9 cellular contexts compared by ENCODE assay signal in genomic region chr19:42250249-42250665, GRCh38. TPM values are rescaled to one million over a fixed set of nuclear protein-coding genes. Genes with fewer than 3 reads are reported as not detected.
A peak's percentile ranks its signal among the peaks of the same experiment; 100 is the strongest.
DNase-seq lines count a peak whose midpoint lies in the region; ATAC-seq, FAIRE-seq and TF ChIP-seq lines count a peak whose summit lies in the region.
"Had no signal": no experiment of that assay in that cellular context is flagged by ENCODE, and none has a peak within 500 bp of the region (broad histone marks: within the 10 kb centered on the region; RNA-seq: fewer than 3 reads in every experiment).

No MANE protein-coding gene starts in this region.

- H3K36me3 Mint-ChIP-seq in neural progenitor cell: peaks cover 2% of the 10 kb centered on the region

- peaks cover 44% of the 10 kb centered on the region for H3F3A ChIP-seq in neural progenitor cell (ENCODE audit: low read depth)

- H3K27me3 ChIP-seq in HepG2 (ENCODE audit: control insufficient read depth in 1 of 2, insufficient read depth in 2 of 2, low read length in 2 of 2) (no peaks in the 10 kb centered on the region; a peak in 1 of 5 replicates), right lobe of liver (no peaks in the 10 kb centered on the region), dorsolateral prefrontal cortex (no peaks in the 10 kb centered on the region), neural progenitor cell (no peaks in the 10 kb centered on the region)

- no peak overlapping the region for H3K4me3 ChIP-seq in HepG2 (replicated peaks in 1 of 3; ENCODE audit: insufficient read depth in 1 of 3, low read depth in 2 of 3, low read length in 3 of 3)
- H3K4me3 ChIP-seq in right lobe of liver: no peak overlapping the region
- H3K4me3 ChIP-seq in dorsolateral prefrontal cortex: peak overlapping the region in 53 of 59 donors; percentile 4 to 99 (median 87)
- H3K4me3 ChIP-seq in neural progenitor cell: no peak overlapping the region
- H3K4me3 ChIP-seq: GM23338 had no signal

- 100% methylated on average over 5 of the region's 15 CpGs for WGBS in HepG2 (ENCODE audit: low lambda C conversion rate)
- no CpG with 5 or more reads among the region's 15 CpGs for WGBS in right lobe of liver (ENCODE audit: insufficient coverage, low coverage, low lambda C conversion rate, missing lambda C conversion rate)

- POLR2A ChIA-PET in HepG2 (lab: Yijun Ruan, JAX): interaction anchor here (0.9 to 3.6 kb wide), 4 partner anchors 17 to 30 kb away, joined by 3 to 25 read pairs (median 3); partner anchors contain the start of gene CIC

- no peaks in the 10 kb centered on the region for H3K9me3 Mint-ChIP-seq in neural progenitor cell
- H3K9me3 Mint-ChIP-seq: GM23338 had no signal

- intact Hi-C loops in HepG2 (cut with micrococcal nuclease; ENCODE audit: unreplicated experiment): no loop called here
- intact Hi-C loops in right lobe of liver (cut with DNase I): loop anchor here in 1 of 2 donors (5.0 kb wide), 1 partner anchor 37 kb away; no protein-coding TSS in a partner anchor
- intact Hi-C loops in dorsolateral prefrontal cortex (cut with DNase I): no loop called here

- H3K9ac ChIP-seq in HepG2 (ENCODE audit: insufficient read depth, low read depth, low read length): no peak overlapping the region
- no peak overlapping the region for H3K9ac ChIP-seq in neural progenitor cell

- TF ChIP-seq POLR2A in HepG2 (IDR thresholded peaks at IDR 0.05; ENCODE audit: insufficient read depth in 1 of 2, low read depth in 2 of 2, low read length in 2 of 2) (no peak), right lobe of liver (IDR thresholded peaks at IDR 0.05) (no peak)

- ATAC-seq in HepG2 (no peak), right lobe of liver (no peak), HG03097 (IDR thresholded peaks at IDR 0.05; ENCODE audit: low FRiP score, unreplicated experiment) (no peak), HG03108 (IDR thresholded peaks at IDR 0.05; ENCODE audit: unreplicated experiment) (no peak)
- ATAC-seq: GM23338 had no signal

- TF ChIP-seq EP300 in HepG2 (IDR thresholded peaks at IDR 0.05; ENCODE audit: low read depth in 2 of 2, low read length in 2 of 2): no peak
- no peak for TF ChIP-seq EP300 in HepG2 (CRISPR knock-in tag; IDR thresholded peaks at IDR 0.05; ENCODE audit: borderline replicate concordance)

- no peak for DNase-seq in HepG2 (ENCODE audit: low spot score)
- DNase-seq in right lobe of liver: no peak
- DNase-seq in dorsolateral prefrontal cortex: no peak
- DNase-seq in neural progenitor cell (ENCODE audit: low spot score): no peak
- no peak for DNase-seq in NCI-H2081 (lab: John Stamatoyannopoulos, UW)
- no peak for DNase-seq in middle frontal gyrus (ENCODE audit: extremely low spot score, low spot score)

- no TSS peak for BruUV-seq in HepG2 (replicated peaks; lab: Mats Ljungman, UMichigan)

- no peak for FAIRE-seq in HepG2 (lab: Jason Lieb, UNC)

- peaks cover 8% of the 10 kb centered on the region for H3K27me3 Mint-ChIP-seq in neural progenitor cell (ENCODE audit: insufficient read depth, low read depth)

- TF ChIP-seq CTCF in HepG2 (CRISPR knock-in tag; IDR thresholded peaks at IDR 0.05) (no peak), right lobe of liver (IDR thresholded peaks at IDR 0.05) (no peak), dorsolateral prefrontal cortex (IDR thresholded peaks at IDR 0.05 in 54 of 56, conservative IDR thresholded peaks at IDR 0.05 in 2 of 56; ENCODE audit: low read depth in 1 of 56, partially characterized antibody in 56 of 56) (no peak), neural progenitor cell (IDR thresholded peaks at IDR 0.05) (no peak)

- CTCF ChIA-PET in HepG2 (lab: Yijun Ruan, JAX; ENCODE audit: low intra/inter-chr PET ratio, low total read pairs): no interaction called here

- peaks cover 65% of the 10 kb centered on the region for H3K4me1 ChIP-seq in HepG2 (ENCODE audit: insufficient read depth, low read length)
- H3K4me1 ChIP-seq in right lobe of liver: peaks cover 0 to 26% (median 8%) of the 10 kb centered on the region in 4 donors
- H3K4me1 ChIP-seq in neural progenitor cell: peaks cover 17% of the 10 kb centered on the region

- no peak overlapping the region for H2AFZ ChIP-seq in HepG2 (ENCODE audit: low read length)
- H2AFZ ChIP-seq in neural progenitor cell (replicated peaks): no peak overlapping the region
- H2AFZ ChIP-seq: GM23338 had no signal

- no peak overlapping the region for H3K4me2 ChIP-seq in HepG2 (ENCODE audit: low read depth, low read length)
- no peak overlapping the region for H3K4me2 ChIP-seq in neural progenitor cell

- no peaks in the 10 kb centered on the region for H3K9me3 ChIP-seq in HepG2 (ENCODE audit: low read length)
- no peaks in the 10 kb centered on the region for H3K9me3 ChIP-seq in right lobe of liver
- no peaks in the 10 kb centered on the region for H3K9me3 ChIP-seq in neural progenitor cell (ENCODE audit: low read depth)

- no peak overlapping the region for H3K27ac Mint-ChIP-seq in neural progenitor cell

- H3K4me3 Mint-ChIP-seq in neural progenitor cell: peak overlapping the region; percentile 13

- H3K79me2 ChIP-seq in HepG2 (ENCODE audit: insufficient read depth, low read length): peaks cover 43% of the 10 kb centered on the region
- peaks cover 62% of the 10 kb centered on the region for H3K79me2 ChIP-seq in neural progenitor cell (ENCODE audit: low read depth)

- peaks cover 50% of the 10 kb centered on the region for H4K20me1 ChIP-seq in HepG2 (ENCODE audit: insufficient read depth, low read length)
- peaks cover 83% of the 10 kb centered on the region for H4K20me1 ChIP-seq in neural progenitor cell (ENCODE audit: low read depth)

- TF ChIP-seq RAD21 in HepG2 (CRISPR knock-in tag; IDR thresholded peaks at IDR 0.05): no peak

- in situ Hi-C loops in HepG2 (cut with HindIII; ENCODE audit: extremely low pct_ligation_motif_present, low pct_unique_long_range_greater_than_20kb): loop anchor here (5.0 kb wide), 1 partner anchor 37 kb away; no protein-coding TSS in a partner anchor

- peaks cover 7 to 32% of the 10 kb centered on the region in 2 experiments; a peak in 3 of 5 replicates for H3K36me3 ChIP-seq in HepG2 (replicated peaks in 1 of 2; ENCODE audit: control insufficient read depth in 1 of 2, insufficient read depth in 2 of 2, low read length in 2 of 2)
- peaks cover 0 to 16% (median 5%) of the 10 kb centered on the region in 4 donors for H3K36me3 ChIP-seq in right lobe of liver
- no peaks in the 10 kb centered on the region for H3K36me3 ChIP-seq in neural progenitor cell

- no peak overlapping the region for H3K27ac ChIP-seq in HepG2 (ENCODE audit: extremely low read length, insufficient read depth, low read length)
- H3K27ac ChIP-seq in right lobe of liver: peak overlapping the region in 1 of 3 donors; percentile 24
- peak overlapping the region; percentile 71 to 100 (median 99) for H3K27ac ChIP-seq in dorsolateral prefrontal cortex
- H3K27ac ChIP-seq in neural progenitor cell: no peak overlapping the region

- H3K4me1 Mint-ChIP-seq in neural progenitor cell: peaks cover 32% of the 10 kb centered on the region

RNA-seq across cellular contexts. Expression of gene ERF, which starts 4.7 kb away (rescaled TPM):
- total RNA-seq in HepG2 (2016; rRNA removed; fragmentation: Illumina TruSeq; extraction: Trizol): 43.2 and 67.1 TPM in 2 replicates
- 54.9 and 66.8 TPM in 2 replicates for total RNA-seq in HepG2 (2016; cell fraction: cytosol; rRNA removed; fragmentation: Illumina TruSeq; extraction: Trizol; ENCODE audit: low read depth)
- 35.3 and 68.2 TPM in 2 replicates for total RNA-seq in HepG2 (2016; cell fraction: insoluble cytoplasmic fraction; rRNA removed; fragmentation: Illumina TruSeq; extraction: Trizol)
- 104 and 115 TPM in 2 replicates for total RNA-seq in HepG2 (2016; cell fraction: membrane; rRNA removed; fragmentation: Illumina TruSeq; extraction: Trizol)
- 31.2 and 38.3 TPM in 2 replicates for total RNA-seq in HepG2 (2016; cell fraction: nucleus; rRNA removed; fragmentation: Illumina TruSeq; extraction: Trizol)
- polyA plus RNA-seq in HepG2 (2011; rRNA removed): 62.5 and 69.9 TPM in 2 replicates
- 36.9 and 45.9 TPM in 2 replicates for polyA plus RNA-seq in HepG2 (2011; cell fraction: cytosol; rRNA removed)
- 109 and 170 TPM in 2 replicates for polyA plus RNA-seq in HepG2 (2011; cell fraction: nucleus; rRNA removed)
- polyA plus RNA-seq in HepG2 (2012): 38.4 and 44.3 TPM in 2 replicates
- 30.4 TPM in 2 replicates for polyA plus RNA-seq in HepG2 (2016; cell fraction: cytosol; fragmentation: Illumina TruSeq; extraction: Trizol; ENCODE audit: low read depth)
- 56.4 and 79.4 TPM in 2 replicates for polyA plus RNA-seq in HepG2 (2016; cell fraction: insoluble cytoplasmic fraction; fragmentation: Illumina TruSeq; extraction: Trizol; ENCODE audit: low read depth)
- polyA plus RNA-seq in HepG2 (2016; cell fraction: membrane; fragmentation: Illumina TruSeq; extraction: Trizol; ENCODE audit: low read depth): 55.2 and 69.1 TPM in 2 replicates
- polyA plus RNA-seq in HepG2 (2016; cell fraction: nucleus; fragmentation: Illumina TruSeq; extraction: Trizol; ENCODE audit: insufficient read depth, low read depth): 77.4 and 89.7 TPM in 2 replicates
- 39.2 and 85.5 TPM in 2 replicates for polyA minus RNA-seq in HepG2 (2011; rRNA and poly(A)+ RNA removed; ENCODE audit: low replicate concordance)
- polyA minus RNA-seq in HepG2 (2011; cell fraction: cytosol; rRNA and poly(A)+ RNA removed): 38.3 and 50.2 TPM in 2 replicates
- polyA minus RNA-seq in HepG2 (2011; cell fraction: nucleus; rRNA and poly(A)+ RNA removed): 40.9 and 56.5 TPM in 2 replicates
- 10 to 100 TPM; 15.4 to 35.7 (median 30.5) TPM for total RNA-seq in right lobe of liver
- 100 to 1,000 TPM in 3 of 120 experiments, 10 to 100 TPM in 117; 22.2 to 145 (median 47.8) TPM for total RNA-seq in dorsolateral prefrontal cortex
- 43.1 and 94.8 TPM in 2 replicates for total RNA-seq in neural progenitor cell (ENCODE audit: low replicate concordance)

RNA-seq across cellular contexts. Expression of gene GSK3A, which starts 7.9 kb away (rescaled TPM):
- total RNA-seq in HepG2 (2016; rRNA removed; fragmentation: Illumina TruSeq; extraction: Trizol) (14.8 and 16.9 TPM in 2 replicates), right lobe of liver (10 to 100 TPM; 12.3 to 14.8 (median 13.5) TPM), dorsolateral prefrontal cortex (100 to 1,000 TPM in 36 of 120 experiments, 10 to 100 TPM in 84; 60.1 to 130 (median 91.3) TPM), neural progenitor cell (ENCODE audit: low replicate concordance) (22.5 and 41.3 TPM in 2 replicates)
- total RNA-seq in HepG2 (2016; cell fraction: cytosol; rRNA removed; fragmentation: Illumina TruSeq; extraction: Trizol; ENCODE audit: low read depth): 16.1 and 22.9 TPM in 2 replicates
- total RNA-seq in HepG2 (2016; cell fraction: insoluble cytoplasmic fraction; rRNA removed; fragmentation: Illumina TruSeq; extraction: Trizol): 11.4 and 17.4 TPM in 2 replicates
- total RNA-seq in HepG2 (2016; cell fraction: membrane; rRNA removed; fragmentation: Illumina TruSeq; extraction: Trizol): 31.4 and 34.4 TPM in 2 replicates
- 9.7 and 11.2 TPM in 2 replicates for total RNA-seq in HepG2 (2016; cell fraction: nucleus; rRNA removed; fragmentation: Illumina TruSeq; extraction: Trizol)
- 52.5 and 56.5 TPM in 2 replicates for polyA plus RNA-seq in HepG2 (2011; rRNA removed)
- 33.8 and 36.7 TPM in 2 replicates for polyA plus RNA-seq in HepG2 (2011; cell fraction: cytosol; rRNA removed)
- polyA plus RNA-seq in HepG2 (2011; cell fraction: nucleus; rRNA removed): 33.5 and 34.5 TPM in 2 replicates
- 25.2 and 25.7 TPM in 2 replicates for polyA plus RNA-seq in HepG2 (2012)
- 41.6 and 46.1 TPM in 2 replicates for polyA plus RNA-seq in HepG2 (2016; cell fraction: cytosol; fragmentation: Illumina TruSeq; extraction: Trizol; ENCODE audit: low read depth)
- 45.9 and 55.0 TPM in 2 replicates for polyA plus RNA-seq in HepG2 (2016; cell fraction: insoluble cytoplasmic fraction; fragmentation: Illumina TruSeq; extraction: Trizol; ENCODE audit: low read depth)
- 67.9 and 73.5 TPM in 2 replicates for polyA plus RNA-seq in HepG2 (2016; cell fraction: membrane; fragmentation: Illumina TruSeq; extraction: Trizol; ENCODE audit: low read depth)
- 44.2 and 47.7 TPM in 2 replicates for polyA plus RNA-seq in HepG2 (2016; cell fraction: nucleus; fragmentation: Illumina TruSeq; extraction: Trizol; ENCODE audit: insufficient read depth, low read depth)
- polyA minus RNA-seq in HepG2 (2011; rRNA and poly(A)+ RNA removed; ENCODE audit: low replicate concordance): 34.3 and 51.6 TPM in 2 replicates
- 9.1 and 14.1 TPM in 2 replicates for polyA minus RNA-seq in HepG2 (2011; cell fraction: cytosol; rRNA and poly(A)+ RNA removed)
- polyA minus RNA-seq in HepG2 (2011; cell fraction: nucleus; rRNA and poly(A)+ RNA removed): 5.2 and 6.8 TPM in 2 replicates

RNA-seq across cellular contexts. Expression of gene CIC, which starts 18.8 kb away (rescaled TPM):
- 5.4 and 8.0 TPM in 2 replicates for total RNA-seq in HepG2 (2016; rRNA removed; fragmentation: Illumina TruSeq; extraction: Trizol)
- 1.5 and 1.8 TPM in 2 replicates for total RNA-seq in HepG2 (2016; cell fraction: cytosol; rRNA removed; fragmentation: Illumina TruSeq; extraction: Trizol; ENCODE audit: low read depth)
- total RNA-seq in HepG2 (2016; cell fraction: insoluble cytoplasmic fraction; rRNA removed; fragmentation: Illumina TruSeq; extraction: Trizol): 5.2 and 7.8 TPM in 2 replicates
- 4.6 and 4.9 TPM in 2 replicates for total RNA-seq in HepG2 (2016; cell fraction: membrane; rRNA removed; fragmentation: Illumina TruSeq; extraction: Trizol)
- 10.4 and 12.3 TPM in 2 replicates for total RNA-seq in HepG2 (2016; cell fraction: nucleus; rRNA removed; fragmentation: Illumina TruSeq; extraction: Trizol)
- 5.9 and 8.3 TPM in 2 replicates for polyA plus RNA-seq in HepG2 (2011; rRNA removed)
- 3.3 and 5.6 TPM in 2 replicates for polyA plus RNA-seq in HepG2 (2011; cell fraction: cytosol; rRNA removed)
- 60.6 and 75.8 TPM in 2 replicates for polyA plus RNA-seq in HepG2 (2011; cell fraction: nucleus; rRNA removed)
- 17.6 and 25.1 TPM in 2 replicates for polyA plus RNA-seq in HepG2 (2012)
- polyA plus RNA-seq in HepG2 (2016; cell fraction: cytosol; fragmentation: Illumina TruSeq; extraction: Trizol; ENCODE audit: low read depth): 1.7 and 1.9 TPM in 2 replicates
- polyA plus RNA-seq in HepG2 (2016; cell fraction: insoluble cytoplasmic fraction; fragmentation: Illumina TruSeq; extraction: Trizol; ENCODE audit: low read depth): 10.1 and 16.9 TPM in 2 replicates
- polyA plus RNA-seq in HepG2 (2016; cell fraction: membrane; fragmentation: Illumina TruSeq; extraction: Trizol; ENCODE audit: low read depth): 5.7 and 6.0 TPM in 2 replicates
- polyA plus RNA-seq in HepG2 (2016; cell fraction: nucleus; fragmentation: Illumina TruSeq; extraction: Trizol; ENCODE audit: insufficient read depth, low read depth): 61.0 and 65.4 TPM in 2 replicates
- polyA minus RNA-seq in HepG2 (2011; rRNA and poly(A)+ RNA removed; ENCODE audit: low replicate concordance): 3.6 and 7.9 TPM in 2 replicates
- polyA minus RNA-seq in HepG2 (2011; cell fraction: cytosol; rRNA and poly(A)+ RNA removed): 9.1 and 10.8 TPM in 2 replicates
- polyA minus RNA-seq in HepG2 (2011; cell fraction: nucleus; rRNA and poly(A)+ RNA removed): 14.7 and 15.5 TPM in 2 replicates
- total RNA-seq in right lobe of liver: 10 to 100 TPM; 19.9 to 53.6 (median 35.2) TPM
- total RNA-seq in dorsolateral prefrontal cortex: 100 to 1,000 TPM in 70 of 120 experiments, 10 to 100 TPM in 50; 76.5 to 169 (median 103) TPM
- 5.2 and 28.1 TPM in 2 replicates for total RNA-seq in neural progenitor cell (ENCODE audit: low replicate concordance)

RNA-seq across cellular contexts. Expression of gene ZNF526, which starts 30.1 kb away (rescaled TPM):
- total RNA-seq in HepG2 (2016; rRNA removed; fragmentation: Illumina TruSeq; extraction: Trizol) (8.4 and 8.5 TPM in 2 replicates), right lobe of liver (1 to 10 TPM; 1.9 to 3.9 (median 3.4) TPM), dorsolateral prefrontal cortex (10 to 100 TPM in 3 of 120 experiments, 1 to 10 TPM in 117; 5.3 to 12.0 (median 7.5) TPM), neural progenitor cell (ENCODE audit: low replicate concordance) (6.5 and 13.0 TPM in 2 replicates)
- 3.2 and 4.1 TPM in 2 replicates for total RNA-seq in HepG2 (2016; cell fraction: cytosol; rRNA removed; fragmentation: Illumina TruSeq; extraction: Trizol; ENCODE audit: low read depth)
- total RNA-seq in HepG2 (2016; cell fraction: insoluble cytoplasmic fraction; rRNA removed; fragmentation: Illumina TruSeq; extraction: Trizol): 7.8 and 8.2 TPM in 2 replicates
- 7.8 and 8.0 TPM in 2 replicates for total RNA-seq in HepG2 (2016; cell fraction: membrane; rRNA removed; fragmentation: Illumina TruSeq; extraction: Trizol)
- 5.4 and 6.6 TPM in 2 replicates for total RNA-seq in HepG2 (2016; cell fraction: nucleus; rRNA removed; fragmentation: Illumina TruSeq; extraction: Trizol)
- 3.3 and 4.3 TPM in 2 replicates for polyA plus RNA-seq in HepG2 (2011; rRNA removed)
- 1.6 and 1.7 TPM in 2 replicates for polyA plus RNA-seq in HepG2 (2011; cell fraction: cytosol; rRNA removed)
- polyA plus RNA-seq in HepG2 (2011; cell fraction: nucleus; rRNA removed): 6.8 and 7.0 TPM in 2 replicates
- polyA plus RNA-seq in HepG2 (2012): 4.9 and 5.8 TPM in 2 replicates
- polyA plus RNA-seq in HepG2 (2016; cell fraction: cytosol; fragmentation: Illumina TruSeq; extraction: Trizol; ENCODE audit: low read depth): 0.61 and 0.84 TPM in 2 replicates
- 3.0 and 6.6 TPM in 2 replicates for polyA plus RNA-seq in HepG2 (2016; cell fraction: insoluble cytoplasmic fraction; fragmentation: Illumina TruSeq; extraction: Trizol; ENCODE audit: low read depth)
- 1.2 and 1.8 TPM in 2 replicates for polyA plus RNA-seq in HepG2 (2016; cell fraction: membrane; fragmentation: Illumina TruSeq; extraction: Trizol; ENCODE audit: low read depth)
- 4.9 and 6.7 TPM in 2 replicates for polyA plus RNA-seq in HepG2 (2016; cell fraction: nucleus; fragmentation: Illumina TruSeq; extraction: Trizol; ENCODE audit: insufficient read depth, low read depth)
- 12.7 and 19.4 TPM in 2 replicates for polyA minus RNA-seq in HepG2 (2011; rRNA and poly(A)+ RNA removed; ENCODE audit: low replicate concordance)
- 2.9 and 4.0 TPM in 2 replicates for polyA minus RNA-seq in HepG2 (2011; cell fraction: cytosol; rRNA and poly(A)+ RNA removed)
- polyA minus RNA-seq in HepG2 (2011; cell fraction: nucleus; rRNA and poly(A)+ RNA removed): 8.8 and 9.3 TPM in 2 replicates

RNA-seq across cellular contexts. Expression of gene DEDD2, which starts 32.8 kb away (rescaled TPM):
- total RNA-seq in HepG2 (2016; rRNA removed; fragmentation: Illumina TruSeq; extraction: Trizol) (14.7 and 19.2 TPM in 2 replicates), right lobe of liver (10 to 100 TPM in 5 of 6 experiments, 1 to 10 TPM in 1; 8.1 to 18.0 (median 15.0) TPM), dorsolateral prefrontal cortex (10 to 100 TPM; 24.6 to 71.4 (median 34.2) TPM), neural progenitor cell (ENCODE audit: low replicate concordance) (19.8 and 54.2 TPM in 2 replicates)
- 9.6 and 10.0 TPM in 2 replicates for total RNA-seq in HepG2 (2016; cell fraction: cytosol; rRNA removed; fragmentation: Illumina TruSeq; extraction: Trizol; ENCODE audit: low read depth)
- 16.1 and 18.5 TPM in 2 replicates for total RNA-seq in HepG2 (2016; cell fraction: insoluble cytoplasmic fraction; rRNA removed; fragmentation: Illumina TruSeq; extraction: Trizol)
- total RNA-seq in HepG2 (2016; cell fraction: membrane; rRNA removed; fragmentation: Illumina TruSeq; extraction: Trizol): 27.2 and 29.6 TPM in 2 replicates
- total RNA-seq in HepG2 (2016; cell fraction: nucleus; rRNA removed; fragmentation: Illumina TruSeq; extraction: Trizol): 6.8 and 8.3 TPM in 2 replicates
- 24.7 and 26.1 TPM in 2 replicates for polyA plus RNA-seq in HepG2 (2011; rRNA removed)
- 25.5 and 32.8 TPM in 2 replicates for polyA plus RNA-seq in HepG2 (2011; cell fraction: cytosol; rRNA removed)
- polyA plus RNA-seq in HepG2 (2011; cell fraction: nucleus; rRNA removed): 26.7 and 26.8 TPM in 2 replicates
- 11.1 and 19.5 TPM in 2 replicates for polyA plus RNA-seq in HepG2 (2012)
- polyA plus RNA-seq in HepG2 (2016; cell fraction: cytosol; fragmentation: Illumina TruSeq; extraction: Trizol; ENCODE audit: low read depth): 10.7 and 11.1 TPM in 2 replicates
- polyA plus RNA-seq in HepG2 (2016; cell fraction: insoluble cytoplasmic fraction; fragmentation: Illumina TruSeq; extraction: Trizol; ENCODE audit: low read depth): 19.2 and 19.5 TPM in 2 replicates
- polyA plus RNA-seq in HepG2 (2016; cell fraction: membrane; fragmentation: Illumina TruSeq; extraction: Trizol; ENCODE audit: low read depth): 23.2 and 25.7 TPM in 2 replicates
- 16.9 and 21.4 TPM in 2 replicates for polyA plus RNA-seq in HepG2 (2016; cell fraction: nucleus; fragmentation: Illumina TruSeq; extraction: Trizol; ENCODE audit: insufficient read depth, low read depth)
- 15.6 and 26.0 TPM in 2 replicates for polyA minus RNA-seq in HepG2 (2011; rRNA and poly(A)+ RNA removed; ENCODE audit: low replicate concordance)
- polyA minus RNA-seq in HepG2 (2011; cell fraction: cytosol; rRNA and poly(A)+ RNA removed): 6.8 and 8.3 TPM in 2 replicates
- polyA minus RNA-seq in HepG2 (2011; cell fraction: nucleus; rRNA and poly(A)+ RNA removed): 5.0 and 7.2 TPM in 2 replicates

Comparison
In these comparisons a context has a peak if more than half of its experiments do, and no peak if none do; other contexts are left out.
1. H3K27ac ChIP-seq: peak in dorsolateral prefrontal cortex (59 of 59); none in HepG2 (single experiment) and neural progenitor cell (single experiment).
2. H3K4me3 ChIP-seq: peak in dorsolateral prefrontal cortex (53 of 59); none in HepG2 (0 of 3), right lobe of liver (0 of 3) and neural progenitor cell (single experiment).